1 cellular context compared by ENCODE assay signal in genomic region chr3:5122030-5122740, GRCh38.
TF ChIP-seq lines count a peak whose summit lies in the region.

Gene ARL8B, plus strand, starts transcription at chr3:5122292. Its CDS starts 174 bp downstream, at chr3:5122466.

TF ChIP-seq in HEK293, 187 proteins besides CTCF, POLR2A, EP300 and RAD21 (continued from another document):
- TF ChIP-seq PRDM2 (tag by site-specific recombination; IDR thresholded peaks at IDR 0.05; ENCODE audit: borderline replicate concordance) (peak; percentile 55; the same call in 1 of the 2 replicates), ZNF600 (tag by site-specific recombination; IDR thresholded peaks at IDR 0.05) (peak; percentile 61), ZBTB6 (tag by site-specific recombination; IDR thresholded peaks at IDR 0.05) (0 out of 2 replicates have a peak, but pooled peaks have one; percentile 27), ZFP37 (tag by site-specific recombination; IDR thresholded peaks at IDR 0.05) (0 out of 2 replicates have a peak, but pooled peaks have one; percentile 46), KLF16 (tag by site-specific recombination; IDR thresholded peaks at IDR 0.05) (0 out of 2 replicates have a peak, but pooled peaks have one; percentile 51), ZNF560 (tag by site-specific recombination; IDR thresholded peaks at IDR 0.05; ENCODE audit: borderline replicate concordance) (peak; percentile 88; the same call in 1 of the 2 replicates)
